In the genomic region with DNA sequence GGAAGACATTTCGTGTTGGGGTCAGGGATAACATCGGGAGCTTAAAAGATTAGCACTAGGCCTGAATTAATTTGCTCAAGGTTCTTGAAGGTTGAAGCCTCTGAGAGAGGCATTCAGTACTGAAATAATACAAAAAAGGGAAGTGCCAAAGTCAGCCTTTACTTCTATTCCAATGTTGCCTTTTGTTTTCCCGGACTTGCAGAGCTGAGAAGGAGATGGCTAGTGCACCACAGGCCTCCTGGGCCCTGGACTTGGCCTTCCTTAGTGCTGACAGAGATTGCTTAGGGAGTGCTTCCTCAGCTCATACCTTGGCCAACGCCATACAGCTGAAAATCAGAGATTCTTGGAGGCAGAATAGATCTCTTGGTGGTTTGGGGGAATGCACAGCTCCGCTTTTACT, we compare ENCODE assay signal across 1 cellular context.
TF ChIP-seq lines count a peak whose summit lies in the region.

No MANE protein-coding gene starts in this region.

TF ChIP-seq in GM12878, 131 proteins besides CTCF, POLR2A, EP300 and RAD21:
- TF ChIP-seq SPI1 (IDR thresholded peaks at IDR 0.05; ENCODE audit: borderline replicate concordance, insufficient read depth, low read depth, low read length), result peak; percentile 73
- no peak for TF ChIP-seq NR2C2 (IDR thresholded peaks at IDR 0.05; ENCODE audit: borderline replicate concordance, control insufficient read depth, insufficient read length, low read depth)
